10 cellular contexts compared by ENCODE assay signal in the genomic region with DNA sequence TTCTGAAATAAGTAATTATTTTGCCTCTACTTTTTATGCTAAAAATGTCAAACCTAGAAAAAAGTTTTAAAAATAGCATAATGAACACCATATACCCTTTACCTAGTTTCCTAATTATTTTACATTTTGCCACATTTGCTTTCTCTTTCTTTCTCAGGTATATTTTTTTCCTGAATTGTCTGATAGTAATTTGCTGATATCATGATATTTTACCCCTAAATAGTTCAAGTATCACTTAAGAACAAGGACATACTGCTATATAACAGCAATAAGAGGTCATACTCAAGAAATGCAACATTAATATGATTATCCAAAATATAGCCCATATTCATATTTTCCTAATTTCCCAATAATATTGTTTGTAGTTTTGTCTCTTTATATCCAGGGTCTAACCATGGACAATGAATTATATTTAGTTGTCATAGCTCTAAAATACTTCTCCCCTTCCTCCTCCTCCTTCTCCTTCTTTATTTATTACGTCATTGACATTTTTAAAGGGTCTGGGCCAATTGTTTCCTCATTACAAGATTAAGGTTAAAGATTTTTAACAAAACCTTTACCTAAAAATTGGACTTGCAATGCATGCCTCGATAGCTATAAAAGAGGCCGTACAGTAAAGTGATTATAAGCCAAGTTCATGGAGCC.
"Had no signal": no experiment of that assay in that cellular context is flagged by ENCODE, and none has a peak within 500 bp of the region (broad histone marks: within the 10 kb centered on the region; RNA-seq: fewer than 3 reads in every experiment).

No MANE protein-coding gene starts in this region.

- H3K27ac ChIP-seq: cardiac muscle cell, coronary artery, dorsolateral prefrontal cortex, thoracic aorta, uterus, VCaP had no signal

- H3K36me3 ChIP-seq: adrenal gland, cardiac muscle cell, thoracic aorta, uterus had no signal

- H3K4me3 ChIP-seq: adrenal gland, cardiac muscle cell, coronary artery, lung, mucosa of descending colon, thoracic aorta, uterus had no signal

- H3K4me1 ChIP-seq: adrenal gland, uterus had no signal

- FAIRE-seq: small intestine had no signal

- H3K9me3 ChIP-seq: adrenal gland, mucosa of descending colon, uterus had no signal
